1 cellular context compared by ENCODE assay signal in the genomic region with DNA sequence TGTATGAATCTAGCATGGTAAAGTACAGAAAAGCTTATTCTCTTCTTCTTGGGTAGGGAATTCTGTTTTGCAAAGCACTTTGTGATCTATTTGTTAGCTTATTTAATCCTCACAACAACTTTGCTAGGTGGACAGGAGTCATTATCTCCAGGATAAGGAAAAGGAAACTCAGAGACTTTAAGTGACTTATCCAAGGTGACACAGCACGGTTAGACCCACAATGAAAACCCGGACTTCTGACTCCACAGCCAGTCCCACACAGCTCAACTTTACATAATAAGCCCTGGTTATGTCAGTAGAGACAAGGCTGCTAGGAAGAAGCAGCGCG.
TF ChIP-seq lines count a peak whose summit lies in the region.

No MANE protein-coding gene starts in this region.

TF ChIP-seq in GM12878, 131 proteins besides CTCF, POLR2A, EP300 and RAD21 (continued from another document):
- TF ChIP-seq MLLT1 (IDR thresholded peaks at IDR 0.05) (0 out of 2 replicates have a peak, but pooled peaks have one; percentile 2), STAT1 (conservative IDR thresholded peaks at IDR 0.05) (0 out of 2 replicates have a peak, but pooled peaks have one; percentile 22), CBFB (IDR thresholded peaks at IDR 0.05; ENCODE audit: low read depth) (no peak), NFIC (IDR thresholded peaks at IDR 0.05; ENCODE audit: low read depth, low read length) (no peak), RELA (IDR thresholded peaks at IDR 0.05; ENCODE audit: borderline replicate concordance, partially characterized antibody) (peak; percentile 15), SMAD5 (IDR thresholded peaks at IDR 0.05; ENCODE audit: low read depth) (no peak), TARDBP (IDR thresholded peaks at IDR 0.05; ENCODE audit: borderline replicate concordance) (no peak), ZNF217 (IDR thresholded peaks at IDR 0.05) (peak; percentile 66), SMARCA5 (IDR thresholded peaks at IDR 0.05) (peak; percentile 84)
- TF ChIP-seq, protein P1, sequence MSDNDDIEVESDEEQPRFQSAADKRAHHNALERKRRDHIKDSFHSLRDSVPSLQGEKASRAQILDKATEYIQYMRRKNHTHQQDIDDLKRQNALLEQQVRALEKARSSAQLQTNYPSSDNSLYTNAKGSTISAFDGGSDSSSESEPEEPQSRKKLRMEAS (IDR thresholded peaks at IDR 0.05; ENCODE audit: low read depth, low read length): no peak
